ENCODE assay signal across 1 cellular context in genomic region chr2:42974697-42975357, GRCh38.
TF ChIP-seq lines count a peak whose summit lies in the region.

No MANE protein-coding gene starts in this region.

TF ChIP-seq in HepG2, 621 proteins besides CTCF, POLR2A, EP300 and RAD21 (continued from another document and continues in another):
- TF ChIP-seq HDAC6 (IDR thresholded peaks at IDR 0.05; ENCODE audit: low read depth, low read length) = no peak
- peak; percentile 92 for TF ChIP-seq ZMYM4 (CRISPR knock-in tag; IDR thresholded peaks at IDR 0.05)
- TF ChIP-seq CSRNP2 (CRISPR knock-in tag; conservative IDR thresholded peaks at IDR 0.05; ENCODE audit: low read depth) = no peak
- TF ChIP-seq ZKSCAN8 (CRISPR knock-in tag; IDR thresholded peaks at IDR 0.05; ENCODE audit: borderline replicate concordance) = peak; percentile 59; the same call in 1 of the 2 replicates
- TF ChIP-seq ATF7 (IDR thresholded peaks at IDR 0.05) = no peak; the same call in 1 of the 2 replicates
- peak; percentile 97 for TF ChIP-seq ATF7 (CRISPR knock-in tag; IDR thresholded peaks at IDR 0.05)
- TF ChIP-seq MXD3 (CRISPR knock-in tag; IDR thresholded peaks at IDR 0.05) = peak; percentile 85; the same call in 1 of the 2 replicates
- no peak for TF ChIP-seq CCAR2 (optimal IDR thresholded peaks at IDR 0.05; ENCODE audit: low read depth, low read length)
- no peak for TF ChIP-seq STAT5B (CRISPR knock-in tag; IDR thresholded peaks at IDR 0.05)
- no peak for TF ChIP-seq MAX (IDR thresholded peaks at IDR 0.05)
- no peak for TF ChIP-seq SCMH1 (CRISPR knock-in tag; IDR thresholded peaks at IDR 0.05; ENCODE audit: borderline replicate concordance)
- no peak for TF ChIP-seq ZNF841 (CRISPR knock-in tag; IDR thresholded peaks at IDR 0.05; ENCODE audit: borderline replicate concordance)
- no peak for TF ChIP-seq ATF4 (CRISPR knock-in tag; IDR thresholded peaks at IDR 0.05)
- peak; percentile 56 for TF ChIP-seq RFX5 (IDR thresholded peaks at IDR 0.05; ENCODE audit: low read depth, low read length)
- TF ChIP-seq JDP2 (CRISPR knock-in tag; IDR thresholded peaks at IDR 0.05; ENCODE audit: borderline replicate concordance) = no peak
- TF ChIP-seq MATR3 (CRISPR knock-in tag; IDR thresholded peaks at IDR 0.05) = no peak
- peak; percentile 59; the same call in 1 of the 2 replicates for TF ChIP-seq KDM5A (IDR thresholded peaks at IDR 0.05; ENCODE audit: borderline replicate concordance, low read length)
- TF ChIP-seq SRF (IDR thresholded peaks at IDR 0.05; ENCODE audit: low read depth, low read length) = no peak
- peak; percentile 62; the same call in 1 of the 2 replicates for TF ChIP-seq ZNF678 (CRISPR knock-in tag; IDR thresholded peaks at IDR 0.05)
- peak; percentile 78; the same call in 1 of the 2 replicates for TF ChIP-seq FOXC1 (CRISPR knock-in tag; IDR thresholded peaks at IDR 0.05; ENCODE audit: borderline replicate concordance)
- no peak for TF ChIP-seq NR3C1 (CRISPR knock-in tag; IDR thresholded peaks at IDR 0.05)
- TF ChIP-seq ARNT (IDR thresholded peaks at IDR 0.05) = no peak
- no peak for TF ChIP-seq SMARCE1 (IDR thresholded peaks at IDR 0.05; ENCODE audit: borderline replicate concordance)
- peak; percentile 7; the same call in 1 of the 2 replicates for TF ChIP-seq ZNF329 (CRISPR knock-in tag; IDR thresholded peaks at IDR 0.05; ENCODE audit: low read depth)
- no peak for TF ChIP-seq ZNF3 (CRISPR knock-in tag; IDR thresholded peaks at IDR 0.05)
- TF ChIP-seq MED1 (CRISPR knock-in tag; IDR thresholded peaks at IDR 0.05) = peak; percentile 92
- no peak for TF ChIP-seq NFRKB (IDR thresholded peaks at IDR 0.05)
- TF ChIP-seq ARID5B (CRISPR knock-in tag; IDR thresholded peaks at IDR 0.05) = peak; percentile 86
- peak; percentile 88 for TF ChIP-seq POGZ (CRISPR knock-in tag; IDR thresholded peaks at IDR 0.05)
- TF ChIP-seq AFF4 (CRISPR knock-in tag; IDR thresholded peaks at IDR 0.05) = no peak
- TF ChIP-seq NFIC (IDR thresholded peaks at IDR 0.05; ENCODE audit: low read length) = no peak
- TF ChIP-seq DBP (CRISPR knock-in tag; IDR thresholded peaks at IDR 0.05; ENCODE audit: not compliant biosample characterization) = peak; percentile 76
- TF ChIP-seq CBX5 (CRISPR knock-in tag; IDR thresholded peaks at IDR 0.05; ENCODE audit: borderline replicate concordance) = peak; percentile 98
- TF ChIP-seq REST (IDR thresholded peaks at IDR 0.05; ENCODE audit: borderline replicate concordance in 1 of 2, low read depth in 1 of 2, low read length in 2 of 2) = peak in 1 of 2 experiments; percentile 60; a peak in 1 of 4 replicates
- peak; percentile 71; the same call in 1 of the 2 replicates for TF ChIP-seq ZNF709 (CRISPR knock-in tag; IDR thresholded peaks at IDR 0.05)
- TF ChIP-seq ZNF703 (CRISPR knock-in tag; IDR thresholded peaks at IDR 0.05; ENCODE audit: borderline replicate concordance) = peak; percentile 71; the same call in 1 of the 2 replicates
- peak; percentile 62; the same call in 1 of the 2 replicates for TF ChIP-seq GATAD1 (CRISPR knock-in tag; IDR thresholded peaks at IDR 0.05)
- TF ChIP-seq ETV6 (CRISPR knock-in tag; conservative IDR thresholded peaks at IDR 0.05) = peak; percentile 89
- TF ChIP-seq ZNF891 (CRISPR knock-in tag; IDR thresholded peaks at IDR 0.05) = no peak
- TF ChIP-seq ISX (CRISPR knock-in tag; conservative IDR thresholded peaks at IDR 0.05) = no peak
- peak; percentile 84 for TF ChIP-seq ZSCAN9 (CRISPR knock-in tag; IDR thresholded peaks at IDR 0.05; ENCODE audit: borderline replicate concordance)
- TF ChIP-seq ZBTB8A (CRISPR knock-in tag; IDR thresholded peaks at IDR 0.05; ENCODE audit: borderline replicate concordance, low read depth) = no peak; the same call in 1 of the 2 replicates
- peak; percentile 91 for TF ChIP-seq ZNF574 (CRISPR knock-in tag; IDR thresholded peaks at IDR 0.05)
